In the genomic region with DNA sequence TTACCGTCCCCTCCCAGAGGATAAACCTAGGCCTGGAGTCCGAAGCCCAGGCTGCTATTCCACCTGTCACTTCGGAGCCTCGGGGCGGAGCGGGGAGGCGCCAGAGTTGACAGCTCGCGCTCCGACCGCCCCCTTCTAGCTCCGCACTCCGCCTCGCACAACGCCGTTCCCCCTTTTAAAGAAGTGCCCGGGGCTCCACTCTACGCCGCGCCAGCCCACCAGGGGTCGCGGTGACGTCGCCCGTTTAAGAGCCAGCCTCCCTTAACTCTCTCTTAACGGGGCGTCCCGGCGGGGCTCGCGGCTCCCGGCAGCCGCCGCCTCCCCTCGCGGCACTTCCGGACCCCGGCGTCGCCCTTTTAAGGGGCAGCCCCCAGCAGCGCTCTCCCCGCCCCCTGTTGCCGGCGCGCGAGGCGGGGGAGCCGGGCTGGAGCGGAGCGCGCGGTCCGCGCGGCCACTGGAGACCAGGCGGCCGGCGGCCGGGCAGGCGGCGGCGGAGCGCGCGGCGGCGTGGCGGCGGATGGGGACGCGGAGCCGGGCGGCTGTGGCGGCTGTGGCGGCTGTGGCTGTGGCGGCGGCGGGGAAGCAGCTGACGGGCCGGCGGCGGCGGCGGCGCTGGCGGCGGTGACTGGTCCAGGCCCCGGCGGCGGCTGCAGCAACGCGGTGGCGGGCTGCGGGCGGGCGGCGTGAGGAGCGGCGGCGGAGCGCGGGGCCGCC, we compare ENCODE assay signal across 1 cellular context.
TF ChIP-seq lines count a peak whose summit lies in the region.

Gene INAFM2, plus strand, starts transcription at position 454 of the 714 bp plus-strand sequence. CDS start 364 bp downstream, outside the sequence.

TF ChIP-seq in HepG2, 621 proteins besides CTCF, POLR2A, EP300 and RAD21 (continued from another document and continues in another):
- TF ChIP-seq KIAA2018 (CRISPR knock-in tag; IDR thresholded peaks at IDR 0.05; ENCODE audit: borderline replicate concordance) (no peak), NFE2L1 (CRISPR knock-in tag; IDR thresholded peaks at IDR 0.05; ENCODE audit: borderline replicate concordance) (no peak), REPIN1 (CRISPR knock-in tag; IDR thresholded peaks at IDR 0.05; ENCODE audit: borderline replicate concordance, low read depth) (0 out of 2 replicates have a peak, but pooled peaks have one; percentile 28), GABPA (IDR thresholded peaks at IDR 0.05; ENCODE audit: low read depth, low read length) (no peak), GABPA (CRISPR knock-in tag; IDR thresholded peaks at IDR 0.05; ENCODE audit: low read depth) (no peak), SP140L (CRISPR knock-in tag; IDR thresholded peaks at IDR 0.05; ENCODE audit: borderline replicate concordance) (no peak), KAT7 (CRISPR knock-in tag; IDR thresholded peaks at IDR 0.05; ENCODE audit: borderline replicate concordance) (no peak), ZGPAT (CRISPR knock-in tag; IDR thresholded peaks at IDR 0.05) (peak; percentile 83), IKZF1 (IDR thresholded peaks at IDR 0.05) (no peak), ZSCAN22 (CRISPR knock-in tag; IDR thresholded peaks at IDR 0.05) (peak; percentile 57; the same call in 1 of the 2 replicates), MAFG (CRISPR knock-in tag; IDR thresholded peaks at IDR 0.05) (no peak), ARID2 (CRISPR knock-in tag; IDR thresholded peaks at IDR 0.05; ENCODE audit: borderline replicate concordance) (no peak), PHF21A (CRISPR knock-in tag; IDR thresholded peaks at IDR 0.05) (peak; percentile 79), ZNF34 (CRISPR knock-in tag; IDR thresholded peaks at IDR 0.05; ENCODE audit: borderline replicate concordance) (peak; percentile 74; the same call in 1 of the 2 replicates), POGZ (CRISPR knock-in tag; IDR thresholded peaks at IDR 0.05) (0 out of 2 replicates have a peak, but pooled peaks have one; percentile 38), ZNF317 (CRISPR knock-in tag; IDR thresholded peaks at IDR 0.05) (no peak), ZNF282 (IDR thresholded peaks at IDR 0.05; ENCODE audit: partially characterized antibody) (no peak), ZNF451 (CRISPR knock-in tag; IDR thresholded peaks at IDR 0.05) (no peak), SALL2 (CRISPR knock-in tag; IDR thresholded peaks at IDR 0.05) (peak; percentile 89), ZNF691 (CRISPR knock-in tag; IDR thresholded peaks at IDR 0.05; ENCODE audit: borderline replicate concordance, low read depth) (no peak), PCBP2 (optimal IDR thresholded peaks at IDR 0.05; ENCODE audit: low read depth, low read length, poor library complexity, severe bottlenecking) (no peak), CSRNP2 (CRISPR knock-in tag; conservative IDR thresholded peaks at IDR 0.05; ENCODE audit: low read depth) (no peak), CEBPB (IDR thresholded peaks at IDR 0.05; ENCODE audit: borderline replicate concordance, low read depth, low read length) (no peak), ZNF256 (CRISPR knock-in tag; conservative IDR thresholded peaks at IDR 0.05) (no peak)
- TF ChIP-seq, protein P1, sequence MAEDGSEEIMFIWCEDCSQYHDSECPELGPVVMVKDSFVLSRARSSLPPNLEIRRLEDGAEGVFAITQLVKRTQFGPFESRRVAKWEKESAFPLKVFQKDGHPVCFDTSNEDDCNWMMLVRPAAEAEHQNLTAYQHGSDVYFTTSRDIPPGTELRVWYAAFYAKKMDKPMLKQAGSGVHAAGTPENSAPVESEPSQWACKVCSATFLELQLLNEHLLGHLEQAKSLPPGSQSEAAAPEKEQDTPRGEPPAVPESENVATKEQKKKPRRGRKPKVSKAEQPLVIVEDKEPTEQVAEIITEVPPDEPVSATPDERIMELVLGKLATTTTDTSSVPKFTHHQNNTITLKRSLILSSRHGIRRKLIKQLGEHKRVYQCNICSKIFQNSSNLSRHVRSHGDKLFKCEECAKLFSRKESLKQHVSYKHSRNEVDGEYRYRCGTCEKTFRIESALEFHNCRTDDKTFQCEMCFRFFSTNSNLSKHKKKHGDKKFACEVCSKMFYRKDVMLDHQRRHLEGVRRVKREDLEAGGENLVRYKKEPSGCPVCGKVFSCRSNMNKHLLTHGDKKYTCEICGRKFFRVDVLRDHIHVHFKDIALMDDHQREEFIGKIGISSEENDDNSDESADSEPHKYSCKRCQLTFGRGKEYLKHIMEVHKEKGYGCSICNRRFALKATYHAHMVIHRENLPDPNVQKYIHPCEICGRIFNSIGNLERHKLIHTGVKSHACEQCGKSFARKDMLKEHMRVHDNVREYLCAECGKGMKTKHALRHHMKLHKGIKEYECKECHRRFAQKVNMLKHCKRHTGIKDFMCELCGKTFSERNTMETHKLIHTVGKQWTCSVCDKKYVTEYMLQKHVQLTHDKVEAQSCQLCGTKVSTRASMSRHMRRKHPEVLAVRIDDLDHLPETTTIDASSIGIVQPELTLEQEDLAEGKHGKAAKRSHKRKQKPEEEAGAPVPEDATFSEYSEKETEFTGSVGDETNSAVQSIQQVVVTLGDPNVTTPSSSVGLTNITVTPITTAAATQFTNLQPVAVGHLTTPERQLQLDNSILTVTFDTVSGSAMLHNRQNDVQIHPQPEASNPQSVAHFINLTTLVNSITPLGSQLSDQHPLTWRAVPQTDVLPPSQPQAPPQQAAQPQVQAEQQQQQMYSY (CRISPR knock-in tag; IDR thresholded peaks at IDR 0.05) = 0 out of 2 replicates have a peak, but pooled peaks have one; percentile 43
- TF ChIP-seq, protein P2, sequence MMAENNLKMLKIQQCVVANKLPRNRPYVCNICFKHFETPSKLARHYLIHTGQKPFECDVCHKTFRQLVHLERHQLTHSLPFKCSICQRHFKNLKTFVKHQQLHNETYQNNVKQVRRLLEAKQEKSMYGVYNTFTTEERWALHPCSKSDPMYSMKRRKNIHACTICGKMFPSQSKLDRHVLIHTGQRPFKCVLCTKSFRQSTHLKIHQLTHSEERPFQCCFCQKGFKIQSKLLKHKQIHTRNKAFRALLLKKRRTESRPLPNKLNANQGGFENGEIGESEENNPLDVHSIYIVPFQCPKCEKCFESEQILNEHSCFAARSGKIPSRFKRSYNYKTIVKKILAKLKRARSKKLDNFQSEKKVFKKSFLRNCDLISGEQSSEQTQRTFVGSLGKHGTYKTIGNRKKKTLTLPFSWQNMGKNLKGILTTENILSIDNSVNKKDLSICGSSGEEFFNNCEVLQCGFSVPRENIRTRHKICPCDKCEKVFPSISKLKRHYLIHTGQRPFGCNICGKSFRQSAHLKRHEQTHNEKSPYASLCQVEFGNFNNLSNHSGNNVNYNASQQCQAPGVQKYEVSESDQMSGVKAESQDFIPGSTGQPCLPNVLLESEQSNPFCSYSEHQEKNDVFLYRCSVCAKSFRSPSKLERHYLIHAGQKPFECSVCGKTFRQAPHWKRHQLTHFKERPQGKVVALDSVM (CRISPR knock-in tag; IDR thresholded peaks at IDR 0.05) = peak; percentile 45; the same call in 1 of the 2 replicates
- TF ChIP-seq, protein P3, sequence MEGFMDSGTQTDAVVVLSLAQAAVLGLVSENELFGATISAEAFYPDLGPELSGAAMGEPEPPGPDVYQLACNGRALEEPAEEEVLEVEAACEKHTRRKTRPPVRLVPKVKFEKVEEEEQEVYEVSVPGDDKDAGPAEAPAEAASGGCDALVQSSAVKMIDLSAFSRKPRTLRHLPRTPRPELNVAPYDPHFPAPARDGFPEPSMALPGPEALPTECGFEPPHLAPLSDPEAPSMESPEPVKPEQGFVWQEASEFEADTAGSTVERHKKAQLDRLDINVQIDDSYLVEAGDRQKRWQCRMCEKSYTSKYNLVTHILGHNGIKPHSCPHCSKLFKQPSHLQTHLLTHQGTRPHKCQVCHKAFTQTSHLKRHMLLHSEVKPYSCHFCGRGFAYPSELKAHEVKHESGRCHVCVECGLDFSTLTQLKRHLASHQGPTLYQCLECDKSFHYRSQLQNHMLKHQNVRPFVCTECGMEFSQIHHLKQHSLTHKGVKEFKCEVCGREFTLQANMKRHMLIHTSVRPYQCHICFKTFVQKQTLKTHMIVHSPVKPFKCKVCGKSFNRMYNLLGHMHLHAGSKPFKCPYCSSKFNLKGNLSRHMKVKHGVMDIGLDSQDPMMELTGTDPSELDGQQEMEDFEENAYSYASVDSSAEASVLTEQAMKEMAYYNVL (CRISPR knock-in tag; IDR thresholded peaks at IDR 0.05; ENCODE audit: borderline replicate concordance) = peak; percentile 40; the same call in 1 of the 2 replicates
- TF ChIP-seq, protein P4, sequence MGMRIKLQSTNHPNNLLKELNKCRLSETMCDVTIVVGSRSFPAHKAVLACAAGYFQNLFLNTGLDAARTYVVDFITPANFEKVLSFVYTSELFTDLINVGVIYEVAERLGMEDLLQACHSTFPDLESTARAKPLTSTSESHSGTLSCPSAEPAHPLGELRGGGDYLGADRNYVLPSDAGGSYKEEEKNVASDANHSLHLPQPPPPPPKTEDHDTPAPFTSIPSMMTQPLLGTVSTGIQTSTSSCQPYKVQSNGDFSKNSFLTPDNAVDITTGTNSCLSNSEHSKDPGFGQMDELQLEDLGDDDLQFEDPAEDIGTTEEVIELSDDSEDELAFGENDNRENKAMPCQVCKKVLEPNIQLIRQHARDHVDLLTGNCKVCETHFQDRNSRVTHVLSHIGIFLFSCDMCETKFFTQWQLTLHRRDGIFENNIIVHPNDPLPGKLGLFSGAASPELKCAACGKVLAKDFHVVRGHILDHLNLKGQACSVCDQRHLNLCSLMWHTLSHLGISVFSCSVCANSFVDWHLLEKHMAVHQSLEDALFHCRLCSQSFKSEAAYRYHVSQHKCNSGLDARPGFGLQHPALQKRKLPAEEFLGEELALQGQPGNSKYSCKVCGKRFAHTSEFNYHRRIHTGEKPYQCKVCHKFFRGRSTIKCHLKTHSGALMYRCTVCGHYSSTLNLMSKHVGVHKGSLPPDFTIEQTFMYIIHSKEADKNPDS (CRISPR knock-in tag; IDR thresholded peaks at IDR 0.05) = no peak
